ENCODE assay signal across 14 cellular contexts in genomic region chr4:139851639-139852038, GRCh38.
"Had no signal": no experiment of that assay in that cellular context is flagged by ENCODE, and none has a peak within 500 bp of the region (broad histone marks: within the 10 kb centered on the region; RNA-seq: fewer than 3 reads in every experiment).

No MANE protein-coding gene starts in this region.

- H3K9me3 Mint-ChIP-seq: activated CD4-positive, alpha-beta T cell treated with anti-CD3 and anti-CD28 coated beads, Interleukin-2, amount 10 ng/mL, durations not matched to agents 24 days and 14 days; activated naive CD4-positive, alpha-beta T cell treated with anti-CD3 and anti-CD28 coated beads for 36 hours; natural killer cell; type B pancreatic cell; WTC11 had no signal

- H3K27me3 ChIP-seq: colonic mucosa, heart left ventricle had no signal

- DNase-seq: activated CD4-positive, alpha-beta T cell treated with anti-CD3 and anti-CD28 coated beads, Interleukin-2, amount 10 ng/mL, durations not matched to agents 24 days and 14 days; activated CD8-positive, alpha-beta memory T cell treated with anti-CD3 and anti-CD28 coated beads for 24 hours; activated naive CD4-positive, alpha-beta T cell treated with anti-CD3 and anti-CD28 coated beads for 36 hours; caudate nucleus; colonic mucosa; foreskin keratinocyte; heart left ventricle; left colon; natural killer cell; occipital lobe; stimulated activated CD4-positive, alpha-beta T cell treated with anti-CD3 and anti-CD28 coated beads, Interleukin-12 subunit alpha, Interleukin-12 subunit beta, amount 100 ng/mL, for 4 hours; stimulated activated naive CD4-positive, alpha-beta T cell had no signal

- H3K27me3 Mint-ChIP-seq: type B pancreatic cell had no signal

- H3K4me1 ChIP-seq: colonic mucosa, foreskin keratinocyte had no signal

- H3K27ac Mint-ChIP-seq: activated CD4-positive, alpha-beta T cell treated with anti-CD3 and anti-CD28 coated beads, Interleukin-2, amount 10 ng/mL, durations not matched to agents 24 days and 14 days; activated naive CD4-positive, alpha-beta T cell treated with anti-CD3 and anti-CD28 coated beads for 36 hours; type B pancreatic cell; WTC11 had no signal

- H3K36me3 Mint-ChIP-seq: natural killer cell, type B pancreatic cell, WTC11 had no signal

- H3K9me3 ChIP-seq: colonic mucosa, heart left ventricle had no signal

- H3K36me3 ChIP-seq: colonic mucosa, heart left ventricle had no signal

- ATAC-seq: foreskin keratinocyte, natural killer cell, WTC11 had no signal

- H3K4me3 ChIP-seq: colonic mucosa, heart left ventricle had no signal

- H3K4me3 Mint-ChIP-seq: activated CD4-positive, alpha-beta T cell treated with anti-CD3 and anti-CD28 coated beads, Interleukin-2, amount 10 ng/mL, durations not matched to agents 24 days and 14 days; activated naive CD4-positive, alpha-beta T cell treated with anti-CD3 and anti-CD28 coated beads for 36 hours; natural killer cell; type B pancreatic cell; WTC11 had no signal

- H3K27ac ChIP-seq: colonic mucosa, foreskin keratinocyte, heart left ventricle had no signal
